1 cellular context compared by ENCODE assay signal in the genomic region with DNA sequence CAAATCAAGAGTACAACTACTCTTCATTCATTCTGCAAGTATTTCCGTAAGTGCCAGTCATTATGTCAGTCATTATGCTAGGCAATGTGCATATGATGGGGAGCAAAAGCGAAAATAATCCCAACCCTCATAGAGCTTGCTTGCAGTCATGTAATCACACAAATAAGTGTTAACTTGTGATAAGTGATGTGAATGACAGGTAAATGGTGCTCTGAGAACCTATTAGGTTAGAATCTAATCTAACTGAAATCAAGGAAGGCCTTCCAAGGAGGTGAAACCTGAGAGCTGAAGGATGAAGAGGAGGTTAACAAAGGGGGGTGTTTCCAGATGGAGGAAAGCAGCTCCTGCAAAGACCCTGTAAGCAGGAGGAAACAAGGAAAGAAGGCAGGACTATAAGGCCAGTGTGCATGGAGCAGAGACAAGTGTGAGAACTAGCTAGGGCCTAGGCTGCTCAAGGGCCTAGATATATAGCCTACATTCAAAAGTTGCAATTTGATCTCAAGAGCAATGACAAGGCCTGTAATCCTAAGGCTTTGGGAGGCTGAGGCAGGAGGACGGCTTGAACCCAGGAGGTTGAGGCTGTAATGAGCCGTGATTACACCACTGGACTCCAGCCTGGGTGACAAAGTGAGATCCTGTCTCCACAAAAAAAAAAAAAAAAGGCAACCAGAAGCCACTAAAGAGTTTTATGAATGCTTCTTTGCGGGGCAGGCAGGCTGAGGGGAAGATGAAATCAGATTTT.
TF ChIP-seq lines count a peak whose summit lies in the region.

No MANE protein-coding gene starts in this region.

TF ChIP-seq in A549, 52 proteins besides CTCF, POLR2A, EP300 and RAD21 (continued from another document):
- TF ChIP-seq REST (IDR thresholded peaks at IDR 0.05) = no peak
- TF ChIP-seq TFCP2L1 (CRISPR knock-in tag; IDR thresholded peaks at IDR 0.05) = no peak
- TF ChIP-seq HDAC2 (IDR thresholded peaks at IDR 0.05) = no peak
- TF ChIP-seq, protein P1, sequence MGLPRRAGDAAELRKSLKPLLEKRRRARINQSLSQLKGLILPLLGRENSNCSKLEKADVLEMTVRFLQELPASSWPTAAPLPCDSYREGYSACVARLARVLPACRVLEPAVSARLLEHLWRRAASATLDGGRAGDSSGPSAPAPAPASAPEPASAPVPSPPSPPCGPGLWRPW (IDR thresholded peaks at IDR 0.05) = no peak
- no peak for TF ChIP-seq JUN (IDR thresholded peaks at IDR 0.05)
- TF ChIP-seq ZC3H11A (IDR thresholded peaks at IDR 0.05) = no peak
- TF ChIP-seq TP53 (CRISPR knock-in tag; IDR thresholded peaks at IDR 0.05) = no peak
- TF ChIP-seq CBX8 (IDR thresholded peaks at IDR 0.05) = no peak
- TF ChIP-seq EHMT2 (IDR thresholded peaks at IDR 0.05; ENCODE audit: low read depth) = no peak
- no peak for TF ChIP-seq HOXB13 (CRISPR knock-in tag; IDR thresholded peaks at IDR 0.05; ENCODE audit: low read depth)
- TF ChIP-seq MAFK (IDR thresholded peaks at IDR 0.05; ENCODE audit: partially characterized antibody) = no peak
- TF ChIP-seq NFE2L2 (conservative IDR thresholded peaks at IDR 0.05; ENCODE audit: low read length) = no peak
- TF ChIP-seq BHLHE40 (IDR thresholded peaks at IDR 0.05; ENCODE audit: low read depth, low read length) = no peak
- TF ChIP-seq NPAS2 (CRISPR knock-in tag; IDR thresholded peaks at IDR 0.05; ENCODE audit: borderline replicate concordance) = no peak
- TF ChIP-seq, protein P2, sequence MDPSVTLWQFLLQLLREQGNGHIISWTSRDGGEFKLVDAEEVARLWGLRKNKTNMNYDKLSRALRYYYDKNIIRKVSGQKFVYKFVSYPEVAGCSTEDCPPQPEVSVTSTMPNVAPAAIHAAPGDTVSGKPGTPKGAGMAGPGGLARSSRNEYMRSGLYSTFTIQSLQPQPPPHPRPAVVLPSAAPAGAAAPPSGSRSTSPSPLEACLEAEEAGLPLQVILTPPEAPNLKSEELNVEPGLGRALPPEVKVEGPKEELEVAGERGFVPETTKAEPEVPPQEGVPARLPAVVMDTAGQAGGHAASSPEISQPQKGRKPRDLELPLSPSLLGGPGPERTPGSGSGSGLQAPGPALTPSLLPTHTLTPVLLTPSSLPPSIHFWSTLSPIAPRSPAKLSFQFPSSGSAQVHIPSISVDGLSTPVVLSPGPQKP (IDR thresholded peaks at IDR 0.05; ENCODE audit: low read depth, low read length) = no peak
